2 cellular contexts compared by ENCODE assay signal in genomic region chr17:50518265-50519023, GRCh38.
A peak's percentile ranks its signal among the peaks of the same experiment; 100 is the strongest.
TF ChIP-seq lines count a peak whose summit lies in the region.

No MANE protein-coding gene starts in this region.

TF ChIP-seq in HCT116, 20 proteins besides CTCF, POLR2A, EP300 and RAD21:
- TF ChIP-seq ELF1 (IDR thresholded peaks at IDR 0.05; ENCODE audit: borderline replicate concordance, low read depth), result no peak
- TF ChIP-seq EZH2phosphoT487 (IDR thresholded peaks at IDR 0.05; ENCODE audit: borderline replicate concordance), result no peak
- TF ChIP-seq ATF3 (IDR thresholded peaks at IDR 0.05), result no peak
- TF ChIP-seq SRF (IDR thresholded peaks at IDR 0.05; ENCODE audit: low read depth), result no peak
- TF ChIP-seq JUND (IDR thresholded peaks at IDR 0.05), result no peak
- TF ChIP-seq REST (IDR thresholded peaks at IDR 0.05; ENCODE audit: low read depth), result no peak
- no peak for TF ChIP-seq CEBPB (IDR thresholded peaks at IDR 0.05; ENCODE audit: low read depth)
TF ChIP-seq in HCT116: peak in this region for 0.

TF ChIP-seq in WTC11, 78 proteins besides CTCF, POLR2A, EP300 and RAD21:
- TF ChIP-seq ZNF416 (CRISPR knock-in tag; IDR thresholded peaks at IDR 0.05) (no peak), GABPB1 (CRISPR knock-in tag; IDR thresholded peaks at IDR 0.05) (peak; percentile 10; the same call in 1 of the 2 replicates)
